In genomic region chr1:8987881-8988617, GRCh38 we compare ENCODE assay signal across 8 cellular contexts. TPM values are rescaled to one million over a fixed set of nuclear protein-coding genes. Genes with fewer than 3 reads are reported as not detected.
DNase-seq lines count a peak whose midpoint lies in the region; ATAC-seq and TF ChIP-seq lines count a peak whose summit lies in the region.

No MANE protein-coding gene starts in this region.

- peaks cover 3% of the 10 kb centered on the region for H3K27me3 Mint-ChIP-seq in HFFc6 (ENCODE audit: insufficient read depth)
- H3K27me3 Mint-ChIP-seq in T-helper 17 cell, result no peaks in the 10 kb centered on the region

- H3K27ac ChIP-seq in ascending aorta (peak overlapping the region in 1 of 2 donors; percentile 6), spleen (peak overlapping the region in 4 of 8 donors; percentile 61 to 65 (median 62))

- peak; percentile 84 for ATAC-seq in T-helper 17 cell
- ATAC-seq in HG03378 (IDR thresholded peaks at IDR 0.05; ENCODE audit: unreplicated experiment), result no peak

- H3K9me3 Mint-ChIP-seq in HFFc6, result no peaks in the 10 kb centered on the region

- H3K4me3 Mint-ChIP-seq in HFFc6, result no peak overlapping the region
- H3K4me3 Mint-ChIP-seq in T-helper 17 cell, result peak overlapping the region; percentile 19

- H3K4me1 Mint-ChIP-seq in HFFc6 (ENCODE audit: low read depth), result peaks cover 40% of the 10 kb centered on the region
- H3K4me1 Mint-ChIP-seq in T-helper 17 cell, result peaks cover 23% of the 10 kb centered on the region

- peak; percentile 47 for DNase-seq in CD1c-positive myeloid dendritic cell (ENCODE audit: extremely low spot score)
- peak; percentile 11 for DNase-seq in HFFc6
- peak; percentile 44 to 63 (median 46) for DNase-seq in T-helper 17 cell
- no peak for DNase-seq in ascending aorta (ENCODE audit: low spot score in 2 of 2)
- peak; percentile 60 to 62 for DNase-seq in hippocampal formation (lab: John Stamatoyannopoulos, UW)
- peak; percentile 90 for DNase-seq in spleen
- DNase-seq in NCI-H146 treated with DMSO at 0.1 percent for 48 hours (lab: John Stamatoyannopoulos, UW; ENCODE audit: unreplicated experiment), result no peak

- no peak overlapping the region for H3K4me3 ChIP-seq in ascending aorta
- peak overlapping the region in 1 of 8 donors; percentile 41 for H3K4me3 ChIP-seq in spleen

- no peak for TF ChIP-seq POLR2A in spleen (IDR thresholded peaks at IDR 0.05)

- intact Hi-C loops in ascending aorta (cut with DNase I) (loop anchor here (1.0 to 5.0 kb wide), 3 partner anchors 70 to 129 kb away; no protein-coding TSS in a partner anchor), spleen (cut with DNase I; ENCODE audit: low total_unique reads) (loop anchor here (2.0 kb wide), 1 partner anchor 69 kb away; no protein-coding TSS in a partner anchor)

- H3K4me1 ChIP-seq in ascending aorta (peaks cover 0 to 10% of the 10 kb centered on the region in 2 donors), spleen (peaks cover 0 to 38% (median 30%) of the 10 kb centered on the region in 6 donors)

- H3K36me3 Mint-ChIP-seq in HFFc6 (ENCODE audit: low read depth), result no peaks in the 10 kb centered on the region
- H3K36me3 Mint-ChIP-seq in T-helper 17 cell (ENCODE audit: low read depth), result no peaks in the 10 kb centered on the region

- H3K27me3 ChIP-seq in ascending aorta (no peaks in the 10 kb centered on the region), spleen (replicated peaks in 1 of 7) (no peaks in the 10 kb centered on the region)

- TF ChIP-seq CTCF in HFFc6 (IDR thresholded peaks at IDR 0.05) (peak; percentile 95), ascending aorta (IDR thresholded peaks at IDR 0.05) (peak; percentile 86 to 95 (median 88)), spleen (IDR thresholded peaks at IDR 0.05 in 8 of 11, conservative IDR thresholded peaks at IDR 0.05 in 3 of 11) (peak; percentile 78 to 95 (median 91))

- H3K36me3 ChIP-seq in ascending aorta, result no peaks in the 10 kb centered on the region
- no peaks in the 10 kb centered on the region for H3K36me3 ChIP-seq in spleen

- H3K27ac Mint-ChIP-seq in HFFc6, result peak overlapping the region; percentile 65
- H3K27ac Mint-ChIP-seq in T-helper 17 cell, result no peak overlapping the region

- H3K9me3 ChIP-seq in T-helper 17 cell (ENCODE audit: control insufficient read depth, low read length, poor library complexity, severe bottlenecking), result no peaks in the 10 kb centered on the region
- no peaks in the 10 kb centered on the region for H3K9me3 ChIP-seq in ascending aorta
- H3K9me3 ChIP-seq in spleen, result no peaks in the 10 kb centered on the region

- 22 to 29% (median 24%) methylated on average over 9 of the region's 9 CpGs for WGBS in spleen, 5 donors

RNA-seq across cellular contexts. Expression of gene SLC2A7, which starts 38.2 kb away (rescaled TPM):
- total RNA-seq in HFFc6 (2021; fragmentation: NEBNext Ultra II Directional; extraction: Animal tissue kit (Norgen Biotek cat#: 25700)), result not detected
- total RNA-seq in T-helper 17 cell, result not detected
- total RNA-seq in ascending aorta, result not detected
- not detected for total RNA-seq in spleen
- polyA plus RNA-seq in spleen, result not detected

RNA-seq across cellular contexts. Expression of gene CA6, which starts 42.4 kb away (rescaled TPM):
- total RNA-seq in HFFc6 (2021; fragmentation: NEBNext Ultra II Directional; extraction: Animal tissue kit (Norgen Biotek cat#: 25700)), result not detected
- 1 to 10 TPM in 1 of 2 donors, not detected in 1; 1.6 TPM for total RNA-seq in T-helper 17 cell
- total RNA-seq in ascending aorta, result not detected
- 1 to 10 TPM in 1 of 7 donors, not detected in 6; 1.5 TPM for total RNA-seq in spleen
- under 1 TPM; 0.11 to 0.16 (median 0.11) TPM for polyA plus RNA-seq in spleen

Comparison
In these comparisons a context has a peak if more than half of its experiments do, and no peak if none do; other contexts are left out.
1. DNase-seq: peak in CD1c-positive myeloid dendritic cell (single experiment), HFFc6 (single experiment), T-helper 17 cell (3 of 3), hippocampal formation (2 of 2) and spleen (single experiment); none in ascending aorta (0 of 2) and NCI-H146 treated with DMSO at 0.1 percent for 48 hours (single experiment).
2. Peak in every context shown above with its lines, with median percentiles within 50 percentile points of each other: CTCF ChIP-seq.